Comparison of ENCODE assay signal across 2 cellular contexts in genomic region chr2:151260492-151261239, GRCh38.
TF ChIP-seq lines count a peak whose summit lies in the region.

No MANE protein-coding gene starts in this region.

TF ChIP-seq in IMR-90, 13 proteins besides CTCF, POLR2A, EP300 and RAD21 (continued from another document):
- TF ChIP-seq ELK1 (IDR thresholded peaks at IDR 0.05; ENCODE audit: borderline replicate concordance, low read depth, low read length) (no peak), SMC3 (IDR thresholded peaks at IDR 0.05; ENCODE audit: low read depth, low read length) (no peak), RCOR1 (IDR thresholded peaks at IDR 0.05; ENCODE audit: insufficient replicate concordance, low read length) (no peak), CEBPB (IDR thresholded peaks at IDR 0.05; ENCODE audit: low read depth, low read length) (no peak), CHD1 (IDR thresholded peaks at IDR 0.05; ENCODE audit: low read depth, low read length) (no peak)
TF ChIP-seq in IMR-90: peak in this region for 0.

TF ChIP-seq in liver, 16 proteins besides CTCF, POLR2A, EP300 and RAD21 (continued from another document):
- TF ChIP-seq REST (IDR thresholded peaks at IDR 0.05) = no peak
- TF ChIP-seq HNF4A (conservative IDR thresholded peaks at IDR 0.05) = no peak
